1 cellular context compared by ENCODE assay signal in genomic region chr1:9385801-9386573, GRCh38.
TF ChIP-seq lines count a peak whose summit lies in the region.

No MANE protein-coding gene starts in this region.

TF ChIP-seq in H1, 55 proteins besides CTCF, POLR2A, EP300 and RAD21 (continued from another document):
- TF ChIP-seq, protein P1, sequence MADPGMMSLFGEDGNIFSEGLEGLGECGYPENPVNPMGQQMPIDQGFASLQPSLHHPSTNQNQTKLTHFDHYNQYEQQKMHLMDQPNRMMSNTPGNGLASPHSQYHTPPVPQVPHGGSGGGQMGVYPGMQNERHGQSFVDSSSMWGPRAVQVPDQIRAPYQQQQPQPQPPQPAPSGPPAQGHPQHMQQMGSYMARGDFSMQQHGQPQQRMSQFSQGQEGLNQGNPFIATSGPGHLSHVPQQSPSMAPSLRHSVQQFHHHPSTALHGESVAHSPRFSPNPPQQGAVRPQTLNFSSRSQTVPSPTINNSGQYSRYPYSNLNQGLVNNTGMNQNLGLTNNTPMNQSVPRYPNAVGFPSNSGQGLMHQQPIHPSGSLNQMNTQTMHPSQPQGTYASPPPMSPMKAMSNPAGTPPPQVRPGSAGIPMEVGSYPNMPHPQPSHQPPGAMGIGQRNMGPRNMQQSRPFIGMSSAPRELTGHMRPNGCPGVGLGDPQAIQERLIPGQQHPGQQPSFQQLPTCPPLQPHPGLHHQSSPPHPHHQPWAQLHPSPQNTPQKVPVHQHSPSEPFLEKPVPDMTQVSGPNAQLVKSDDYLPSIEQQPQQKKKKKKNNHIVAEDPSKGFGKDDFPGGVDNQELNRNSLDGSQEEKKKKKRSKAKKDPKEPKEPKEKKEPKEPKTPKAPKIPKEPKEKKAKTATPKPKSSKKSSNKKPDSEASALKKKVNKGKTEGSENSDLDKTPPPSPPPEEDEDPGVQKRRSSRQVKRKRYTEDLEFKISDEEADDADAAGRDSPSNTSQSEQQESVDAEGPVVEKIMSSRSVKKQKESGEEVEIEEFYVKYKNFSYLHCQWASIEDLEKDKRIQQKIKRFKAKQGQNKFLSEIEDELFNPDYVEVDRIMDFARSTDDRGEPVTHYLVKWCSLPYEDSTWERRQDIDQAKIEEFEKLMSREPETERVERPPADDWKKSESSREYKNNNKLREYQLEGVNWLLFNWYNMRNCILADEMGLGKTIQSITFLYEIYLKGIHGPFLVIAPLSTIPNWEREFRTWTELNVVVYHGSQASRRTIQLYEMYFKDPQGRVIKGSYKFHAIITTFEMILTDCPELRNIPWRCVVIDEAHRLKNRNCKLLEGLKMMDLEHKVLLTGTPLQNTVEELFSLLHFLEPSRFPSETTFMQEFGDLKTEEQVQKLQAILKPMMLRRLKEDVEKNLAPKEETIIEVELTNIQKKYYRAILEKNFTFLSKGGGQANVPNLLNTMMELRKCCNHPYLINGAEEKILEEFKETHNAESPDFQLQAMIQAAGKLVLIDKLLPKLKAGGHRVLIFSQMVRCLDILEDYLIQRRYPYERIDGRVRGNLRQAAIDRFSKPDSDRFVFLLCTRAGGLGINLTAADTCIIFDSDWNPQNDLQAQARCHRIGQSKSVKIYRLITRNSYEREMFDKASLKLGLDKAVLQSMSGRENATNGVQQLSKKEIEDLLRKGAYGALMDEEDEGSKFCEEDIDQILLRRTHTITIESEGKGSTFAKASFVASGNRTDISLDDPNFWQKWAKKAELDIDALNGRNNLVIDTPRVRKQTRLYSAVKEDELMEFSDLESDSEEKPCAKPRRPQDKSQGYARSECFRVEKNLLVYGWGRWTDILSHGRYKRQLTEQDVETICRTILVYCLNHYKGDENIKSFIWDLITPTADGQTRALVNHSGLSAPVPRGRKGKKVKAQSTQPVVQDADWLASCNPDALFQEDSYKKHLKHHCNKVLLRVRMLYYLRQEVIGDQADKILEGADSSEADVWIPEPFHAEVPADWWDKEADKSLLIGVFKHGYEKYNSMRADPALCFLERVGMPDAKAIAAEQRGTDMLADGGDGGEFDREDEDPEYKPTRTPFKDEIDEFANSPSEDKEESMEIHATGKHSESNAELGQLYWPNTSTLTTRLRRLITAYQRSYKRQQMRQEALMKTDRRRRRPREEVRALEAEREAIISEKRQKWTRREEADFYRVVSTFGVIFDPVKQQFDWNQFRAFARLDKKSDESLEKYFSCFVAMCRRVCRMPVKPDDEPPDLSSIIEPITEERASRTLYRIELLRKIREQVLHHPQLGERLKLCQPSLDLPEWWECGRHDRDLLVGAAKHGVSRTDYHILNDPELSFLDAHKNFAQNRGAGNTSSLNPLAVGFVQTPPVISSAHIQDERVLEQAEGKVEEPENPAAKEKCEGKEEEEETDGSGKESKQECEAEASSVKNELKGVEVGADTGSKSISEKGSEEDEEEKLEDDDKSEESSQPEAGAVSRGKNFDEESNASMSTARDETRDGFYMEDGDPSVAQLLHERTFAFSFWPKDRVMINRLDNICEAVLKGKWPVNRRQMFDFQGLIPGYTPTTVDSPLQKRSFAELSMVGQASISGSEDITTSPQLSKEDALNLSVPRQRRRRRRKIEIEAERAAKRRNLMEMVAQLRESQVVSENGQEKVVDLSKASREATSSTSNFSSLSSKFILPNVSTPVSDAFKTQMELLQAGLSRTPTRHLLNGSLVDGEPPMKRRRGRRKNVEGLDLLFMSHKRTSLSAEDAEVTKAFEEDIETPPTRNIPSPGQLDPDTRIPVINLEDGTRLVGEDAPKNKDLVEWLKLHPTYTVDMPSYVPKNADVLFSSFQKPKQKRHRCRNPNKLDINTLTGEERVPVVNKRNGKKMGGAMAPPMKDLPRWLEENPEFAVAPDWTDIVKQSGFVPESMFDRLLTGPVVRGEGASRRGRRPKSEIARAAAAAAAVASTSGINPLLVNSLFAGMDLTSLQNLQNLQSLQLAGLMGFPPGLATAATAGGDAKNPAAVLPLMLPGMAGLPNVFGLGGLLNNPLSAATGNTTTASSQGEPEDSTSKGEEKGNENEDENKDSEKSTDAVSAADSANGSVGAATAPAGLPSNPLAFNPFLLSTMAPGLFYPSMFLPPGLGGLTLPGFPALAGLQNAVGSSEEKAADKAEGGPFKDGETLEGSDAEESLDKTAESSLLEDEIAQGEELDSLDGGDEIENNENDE (IDR thresholded peaks at IDR 0.05; ENCODE audit: insufficient replicate concordance, low read length) = no peak
- TF ChIP-seq SP1 (IDR thresholded peaks at IDR 0.05; ENCODE audit: low read depth, low read length) (no peak), JUND (IDR thresholded peaks at IDR 0.05; ENCODE audit: low read length) (no peak), SAP30 (IDR thresholded peaks at IDR 0.05; ENCODE audit: insufficient read depth, insufficient replicate concordance, low read length) (no peak), E2F6 (IDR thresholded peaks at IDR 0.05) (no peak), HDAC2 (IDR thresholded peaks at IDR 0.05; ENCODE audit: borderline replicate concordance in 1 of 2, low read depth in 2 of 2, low read length in 2 of 2) (no peak), POU5F1 (IDR thresholded peaks at IDR 0.05; ENCODE audit: low read depth, low read length) (no peak), EGR1 (IDR thresholded peaks at IDR 0.05; ENCODE audit: borderline replicate concordance, low read depth, low read length) (no peak), CREB1 (IDR thresholded peaks at IDR 0.05) (no peak), BRCA1 (IDR thresholded peaks at IDR 0.05; ENCODE audit: low read depth, low read length) (no peak), POLR2AphosphoS5 (IDR thresholded peaks at IDR 0.05; ENCODE audit: low read depth, low read length) (no peak), SIRT6 (IDR thresholded peaks at IDR 0.05; ENCODE audit: low read length) (no peak), YY1 (IDR thresholded peaks at IDR 0.05; ENCODE audit: low read depth, low read length) (no peak), CBX8 (IDR thresholded peaks at IDR 0.05; ENCODE audit: borderline replicate concordance, low read depth, low read length) (no peak)
- TF ChIP-seq, protein P2, sequence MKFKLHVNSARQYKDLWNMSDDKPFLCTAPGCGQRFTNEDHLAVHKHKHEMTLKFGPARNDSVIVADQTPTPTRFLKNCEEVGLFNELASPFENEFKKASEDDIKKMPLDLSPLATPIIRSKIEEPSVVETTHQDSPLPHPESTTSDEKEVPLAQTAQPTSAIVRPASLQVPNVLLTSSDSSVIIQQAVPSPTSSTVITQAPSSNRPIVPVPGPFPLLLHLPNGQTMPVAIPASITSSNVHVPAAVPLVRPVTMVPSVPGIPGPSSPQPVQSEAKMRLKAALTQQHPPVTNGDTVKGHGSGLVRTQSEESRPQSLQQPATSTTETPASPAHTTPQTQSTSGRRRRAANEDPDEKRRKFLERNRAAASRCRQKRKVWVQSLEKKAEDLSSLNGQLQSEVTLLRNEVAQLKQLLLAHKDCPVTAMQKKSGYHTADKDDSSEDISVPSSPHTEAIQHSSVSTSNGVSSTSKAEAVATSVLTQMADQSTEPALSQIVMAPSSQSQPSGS (IDR thresholded peaks at IDR 0.05; ENCODE audit: low read length) = no peak
- TF ChIP-seq, protein P3, sequence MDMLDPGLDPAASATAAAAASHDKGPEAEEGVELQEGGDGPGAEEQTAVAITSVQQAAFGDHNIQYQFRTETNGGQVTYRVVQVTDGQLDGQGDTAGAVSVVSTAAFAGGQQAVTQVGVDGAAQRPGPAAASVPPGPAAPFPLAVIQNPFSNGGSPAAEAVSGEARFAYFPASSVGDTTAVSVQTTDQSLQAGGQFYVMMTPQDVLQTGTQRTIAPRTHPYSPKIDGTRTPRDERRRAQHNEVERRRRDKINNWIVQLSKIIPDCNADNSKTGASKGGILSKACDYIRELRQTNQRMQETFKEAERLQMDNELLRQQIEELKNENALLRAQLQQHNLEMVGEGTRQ (IDR thresholded peaks at IDR 0.05; ENCODE audit: low read length) = no peak
